In the genomic region with DNA sequence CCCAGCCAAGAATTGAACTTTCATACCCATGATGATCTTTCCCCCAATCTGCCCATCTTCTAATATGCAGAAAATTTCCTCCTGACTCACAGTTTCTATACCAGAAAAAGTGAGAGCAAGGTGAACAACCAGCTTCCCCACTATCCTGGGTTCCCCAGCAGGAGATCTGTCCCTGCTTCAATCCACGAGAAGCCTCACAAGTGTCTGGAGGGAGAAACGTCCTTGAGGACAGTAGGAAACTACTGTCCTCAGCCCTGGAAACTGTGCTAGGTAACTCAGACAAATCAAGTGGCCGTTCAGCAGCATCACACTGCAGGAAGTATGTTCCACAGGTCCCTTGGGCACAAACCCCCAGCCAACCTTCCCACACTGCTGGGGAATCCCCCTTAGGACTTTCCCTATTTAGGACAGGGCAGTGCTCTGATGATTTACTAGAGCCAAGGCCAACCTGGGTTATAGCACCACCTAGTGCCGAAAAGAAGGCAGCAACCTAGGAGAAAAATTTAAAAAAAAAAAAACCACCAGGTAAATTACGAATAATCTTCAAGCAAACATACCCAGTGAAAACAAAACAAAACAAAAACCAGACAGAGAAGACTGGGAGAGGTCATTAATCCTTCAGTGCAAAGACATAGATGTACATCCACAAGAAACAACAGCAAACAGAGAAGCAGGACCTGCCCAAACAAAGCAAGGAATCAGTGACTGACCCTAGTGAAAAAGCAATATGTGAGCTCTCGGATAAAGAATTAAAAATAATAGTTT, we compare ENCODE assay signal across 9 cellular contexts. TPM values are rescaled to one million over a fixed set of nuclear protein-coding genes. Genes with fewer than 3 reads are reported as not detected.
DNase-seq lines count a peak whose midpoint lies in the region; ATAC-seq and TF ChIP-seq lines count a peak whose summit lies in the region.
"Had no signal": no experiment of that assay in that cellular context is flagged by ENCODE, and none has a peak within 500 bp of the region (broad histone marks: within the 10 kb centered on the region; RNA-seq: fewer than 3 reads in every experiment).

No MANE protein-coding gene starts in this region.

- H3K27ac ChIP-seq in heart right ventricle (no peak overlapping the region), psoas muscle (no peak overlapping the region)

- no peaks in the 10 kb centered on the region for H3K36me3 Mint-ChIP-seq in T-helper 2 cell treated with Interferon-gamma antibody and Interleukin-4, amounts not matched to agents 5 μg/mL and 100 μg/mL, for 36 hours (ENCODE audit: low read depth)
- H3K36me3 Mint-ChIP-seq: T-cell had no signal

- H3K4me1 ChIP-seq in heart right ventricle (no peaks in the 10 kb centered on the region), psoas muscle (no peaks in the 10 kb centered on the region)

- H3K36me3 ChIP-seq in heart right ventricle = no peaks in the 10 kb centered on the region
- H3K36me3 ChIP-seq in psoas muscle (ENCODE audit: insufficient read depth in 1 of 2, low read depth in 1 of 2) = no peaks in the 10 kb centered on the region

- peaks cover 29% of the 10 kb centered on the region for H3K27me3 Mint-ChIP-seq in T-helper 2 cell treated with Interferon-gamma antibody and Interleukin-4, amounts not matched to agents 5 μg/mL and 100 μg/mL, for 36 hours (ENCODE audit: low read depth)

- intact Hi-C loops in heart right ventricle (cut with DNase I) (loop anchor here in 6 of 10 donors (2.0 to 10.0 kb wide), 6 partner anchors 55 to 420 kb away; no protein-coding TSS in a partner anchor), Right ventricle myocardium inferior (cut with DNase I) (loop anchor here (1.0 to 5.0 kb wide), 2 partner anchors 59 to 420 kb away; no protein-coding TSS in a partner anchor), psoas muscle (cut with DNase I) (loop anchor here (2.0 to 10.0 kb wide), 3 partner anchors 59 to 417 kb away; no protein-coding TSS in a partner anchor)

- no peaks in the 10 kb centered on the region for H3K4me1 Mint-ChIP-seq in T-helper 2 cell treated with Interferon-gamma antibody and Interleukin-4, amounts not matched to agents 5 μg/mL and 100 μg/mL, for 36 hours (ENCODE audit: low read depth)
- H3K4me1 Mint-ChIP-seq: T-cell had no signal

- H3K4me3 ChIP-seq in heart right ventricle (no peak overlapping the region), psoas muscle (no peak overlapping the region)

- peaks cover 0 to 14% (median 0%) of the 10 kb centered on the region in 11 donors for H3K9me3 ChIP-seq in heart right ventricle
- no peaks in the 10 kb centered on the region for H3K9me3 ChIP-seq in psoas muscle

- DNase-seq in heart right ventricle (peak in 1 of 2 donors; percentile 6), Right ventricle myocardium inferior (ENCODE audit: missing footprints) (no peak), fibroblast of gingiva (ENCODE audit: low read depth) (peak; percentile 9), psoas muscle (no peak), NCI-H1694 (lab: John Stamatoyannopoulos, UW) (no peak)
- peak; percentile 26 for DNase-seq in T-helper 2 cell treated with Interferon-gamma antibody and Interleukin-4, amounts not matched to agents 5 μg/mL and 100 μg/mL, for 36 hours (ENCODE audit: low spot score)

- ATAC-seq in heart right ventricle = peak in 2 of 8 donors; percentile 51 to 53
- no peak for ATAC-seq in Right ventricle myocardium inferior
- ATAC-seq in GM21360 (IDR thresholded peaks at IDR 0.05; ENCODE audit: unreplicated experiment) = peak; percentile 98
- peak; percentile 100 for ATAC-seq in HG03460 (IDR thresholded peaks at IDR 0.05; ENCODE audit: unreplicated experiment)
- ATAC-seq in psoas muscle = peak; percentile 58 to 82 (median 78)
- ATAC-seq: T-cell had no signal

- no peaks in the 10 kb centered on the region for H3K9me3 Mint-ChIP-seq in T-helper 2 cell treated with Interferon-gamma antibody and Interleukin-4, amounts not matched to agents 5 μg/mL and 100 μg/mL, for 36 hours

- H3K27ac Mint-ChIP-seq in T-helper 2 cell treated with Interferon-gamma antibody and Interleukin-4, amounts not matched to agents 5 μg/mL and 100 μg/mL, for 36 hours = no peak overlapping the region
- H3K27ac Mint-ChIP-seq: T-cell had no signal

- H3K27me3 ChIP-seq in heart right ventricle (no peaks in the 10 kb centered on the region), psoas muscle (ENCODE audit: insufficient read depth in 3 of 3, low read length in 2 of 3) (no peaks in the 10 kb centered on the region)

- H3K4me3 Mint-ChIP-seq in T-helper 2 cell treated with Interferon-gamma antibody and Interleukin-4, amounts not matched to agents 5 μg/mL and 100 μg/mL, for 36 hours = no peak overlapping the region
- H3K4me3 Mint-ChIP-seq: T-cell had no signal

- 29 to 35% methylated on average over 6 of the region's 6 CpGs for WGBS in heart right ventricle, 2 donors
- 29 to 44% (median 43%) methylated on average over 6 of the region's 6 CpGs for WGBS in psoas muscle, 3 donors

- TF ChIP-seq CTCF in heart right ventricle (IDR thresholded peaks at IDR 0.05) = peak; percentile 36 to 67 (median 58)
- TF ChIP-seq CTCF in psoas muscle (IDR thresholded peaks at IDR 0.05) = peak; percentile 64

RNA-seq across cellular contexts. Expression of a gene that starts 36.0 kb away (rescaled TPM):
- not detected for total RNA-seq in heart right ventricle
- polyA plus RNA-seq in heart right ventricle = not detected
- total RNA-seq in Right ventricle myocardium inferior = not detected
- total RNA-seq in psoas muscle = not detected
- not detected for polyA plus RNA-seq in psoas muscle
- total RNA-seq: T-cell had no signal

RNA-seq across cellular contexts. Expression of a gene that starts 54.6 kb away (rescaled TPM):
- total RNA-seq in heart right ventricle (not detected), Right ventricle myocardium inferior (not detected), psoas muscle (not detected)
- polyA plus RNA-seq in heart right ventricle (not detected), psoas muscle (under 1 TPM in 1 of 3 donors, not detected in 2; 0.39 TPM)
- total RNA-seq: T-cell had no signal

Comparison
In these comparisons a context has a peak if more than half of its experiments do, and no peak if none do; other contexts are left out.
1. DNase-seq: peak in T-helper 2 cell treated with Interferon-gamma antibody and Interleukin-4, amounts not matched to agents 5 μg/mL and 100 μg/mL, for 36 hours (single experiment) and fibroblast of gingiva (single experiment); none in Right ventricle myocardium inferior (single experiment), psoas muscle (0 of 2) and NCI-H1694 (single experiment).